Comparison of ENCODE assay signal across 22 cellular contexts in genomic region chr17:60095381-60095780, GRCh38. TPM values are rescaled to one million over a fixed set of nuclear protein-coding genes. Genes with fewer than 3 reads are reported as not detected.
"Had no signal": no experiment of that assay in that cellular context is flagged by ENCODE, and none has a peak within 500 bp of the region (broad histone marks: within the 10 kb centered on the region; RNA-seq: fewer than 3 reads in every experiment).

No MANE protein-coding gene starts in this region.

- DNase-seq: activated CD4-positive, alpha-beta memory T cell treated with anti-CD3 and anti-CD28 coated beads for 36 hours; activated CD4-positive, alpha-beta T cell treated with anti-CD3 and anti-CD28 coated beads for 1 hour; activated CD4-positive, alpha-beta T cell treated with anti-CD3 and anti-CD28 coated beads, Interleukin-2, amount 10 ng/mL, durations not matched to agents 7 days and 5 days; activated CD8-positive, alpha-beta memory T cell treated with anti-CD3 and anti-CD28 coated beads for 24 hours; activated effector memory CD4-positive, alpha-beta T cell treated with anti-CD3 and anti-CD28 coated beads, Interleukin-2, amount 50 U/mL, for 16 hours; activated naive CD4-positive, alpha-beta T cell treated with Interleukin-2 at 50 U/mL for 16 hours; activated T-cell treated with anti-CD3 and anti-CD28 coated beads, Interleukin-2, amount 50 U/mL, for 4 hours; brain microvascular endothelial cell; MM.1S; NCI-H1105; NCI-H1436; NCI-H1694 treated with DMSO at 0.1 percent for 48 hours; NCI-H2029 treated with DMSO at 0.1 percent for 48 hours; NCI-H446; NCI-H524; PC-3; SIG-M5; T-helper 17 cell; T-helper 9 cell had no signal

- H3K27ac ChIP-seq: brain microvascular endothelial cell, cardiac muscle cell had no signal

- ATAC-seq: activated T-cell treated with anti-CD3 and anti-CD28 coated beads, Interleukin-2, amount 50 U/mL, for 4 hours; PC-3; WTC11 had no signal

- H3K4me3 ChIP-seq: cardiac muscle cell had no signal

- H3K27ac Mint-ChIP-seq: activated CD4-positive, alpha-beta memory T cell treated with anti-CD3 and anti-CD28 coated beads for 36 hours; activated CD4-positive, alpha-beta T cell treated with anti-CD3 and anti-CD28 coated beads, Interleukin-2, amount 10 ng/mL, durations not matched to agents 7 days and 5 days; activated naive CD8-positive, alpha-beta T cell; T-helper 17 cell; WTC11 had no signal

- H3K27me3 ChIP-seq: brain microvascular endothelial cell, cardiac muscle cell had no signal

- H3K36me3 ChIP-seq: brain microvascular endothelial cell, cardiac muscle cell had no signal

- H3K4me3 Mint-ChIP-seq: activated CD4-positive, alpha-beta memory T cell treated with anti-CD3 and anti-CD28 coated beads for 36 hours; activated CD4-positive, alpha-beta T cell treated with anti-CD3 and anti-CD28 coated beads, Interleukin-2, amount 10 ng/mL, durations not matched to agents 7 days and 5 days; activated naive CD8-positive, alpha-beta T cell; activated T-cell treated with anti-CD3 and anti-CD28 coated beads, Interleukin-2, amount 50 U/mL, for 4 hours; T-helper 17 cell; WTC11 had no signal

- H3K4me1 Mint-ChIP-seq: activated CD4-positive, alpha-beta T cell treated with anti-CD3 and anti-CD28 coated beads, Interleukin-2, amount 10 ng/mL, durations not matched to agents 7 days and 5 days had no signal

- H3K36me3 Mint-ChIP-seq: activated CD4-positive, alpha-beta memory T cell treated with anti-CD3 and anti-CD28 coated beads for 36 hours; activated naive CD8-positive, alpha-beta T cell had no signal

RNA-seq across cellular contexts. Expression of gene CA4, which starts 54.4 kb away (rescaled TPM):
- total RNA-seq: activated CD4-positive, alpha-beta memory T cell treated with anti-CD3 and anti-CD28 coated beads for 36 hours; activated CD4-positive, alpha-beta T cell treated with anti-CD3 and anti-CD28 coated beads, Interleukin-2, amount 10 ng/mL, durations not matched to agents 7 days and 5 days; activated T-cell treated with anti-CD3 and anti-CD28 coated beads, Interleukin-2, amount 50 U/mL, for 4 hours; PC-3; T-helper 17 cell had no signal
